Comparison of ENCODE assay signal across 16 cellular contexts in genomic region chr1:203143671-203144070, GRCh38. TPM values are rescaled to one million over a fixed set of nuclear protein-coding genes. Genes with fewer than 3 reads are reported as not detected.
"Had no signal": no experiment of that assay in that cellular context is flagged by ENCODE, and none has a peak within 500 bp of the region (broad histone marks: within the 10 kb centered on the region; RNA-seq: fewer than 3 reads in every experiment).

No MANE protein-coding gene starts in this region.

- H3K27me3 Mint-ChIP-seq: activated CD8-positive, alpha-beta T cell treated with anti-CD3 and anti-CD28 coated beads for 36 hours; activated naive CD8-positive, alpha-beta T cell treated with anti-CD3 and anti-CD28 coated beads, Interleukin-2, amount 10 ng/mL, durations not matched to agents 7 days and 5 days had no signal

- ATAC-seq: activated CD8-positive, alpha-beta T cell treated with anti-CD3 and anti-CD28 coated beads for 36 hours; activated T-cell treated with anti-CD3 and anti-CD28 coated beads, Interleukin-2, amount 50 U/mL, for 72 hours; T-cell had no signal

- H3K4me1 ChIP-seq: transverse colon had no signal

- H3K4me3 Mint-ChIP-seq: activated CD8-positive, alpha-beta T cell treated with anti-CD3 and anti-CD28 coated beads for 36 hours; activated naive CD8-positive, alpha-beta T cell treated with anti-CD3 and anti-CD28 coated beads, Interleukin-2, amount 10 ng/mL, durations not matched to agents 7 days and 5 days; activated T-cell treated with anti-CD3 and anti-CD28 coated beads, Interleukin-2, amount 50 U/mL, for 72 hours; dendritic cell treated with granulocyte-macrophage colony-stimulating factor and Interleukin-4, amounts not matched to agents 40 ng/mL and 50 ng/mL, for 4 days; immature natural killer cell; T-cell had no signal

- H3K36me3 Mint-ChIP-seq: activated naive CD8-positive, alpha-beta T cell treated with anti-CD3 and anti-CD28 coated beads, Interleukin-2, amount 10 ng/mL, durations not matched to agents 7 days and 5 days; immature natural killer cell had no signal

- DNase-seq: activated CD4-positive, alpha-beta T cell treated with anti-CD3 and anti-CD28 coated beads for 4 hours; activated CD8-positive, alpha-beta memory T cell treated with anti-CD3 and anti-CD28 coated beads, Interleukin-2, amount 50 U/mL, for 4 hours; activated CD8-positive, alpha-beta T cell treated with anti-CD3 and anti-CD28 coated beads for 36 hours; activated naive CD8-positive, alpha-beta T cell treated with anti-CD3 and anti-CD28 coated beads, Interleukin-2, amount 10 ng/mL, durations not matched to agents 7 days and 5 days; activated T-cell treated with anti-CD3 and anti-CD28 coated beads, Interleukin-2, amount 50 U/mL, for 72 hours; central memory CD4-positive, alpha-beta T cell; immature natural killer cell; ovary; stimulated activated CD4-positive, alpha-beta T cell treated with anti-CD3 and anti-CD28 coated beads, Interleukin-4, amount 100 ng/mL, for 4 hours; T-cell; transverse colon had no signal

- H3K27ac Mint-ChIP-seq: activated CD8-positive, alpha-beta T cell treated with anti-CD3 and anti-CD28 coated beads for 36 hours; activated naive CD8-positive, alpha-beta T cell treated with anti-CD3 and anti-CD28 coated beads, Interleukin-2, amount 10 ng/mL, durations not matched to agents 7 days and 5 days; activated T-cell treated with anti-CD3 and anti-CD28 coated beads, Interleukin-2, amount 50 U/mL, for 72 hours; dendritic cell treated with granulocyte-macrophage colony-stimulating factor and Interleukin-4, amounts not matched to agents 40 ng/mL and 50 ng/mL, for 4 days; immature natural killer cell; T-cell had no signal

- H3K9me3 Mint-ChIP-seq: activated CD8-positive, alpha-beta T cell treated with anti-CD3 and anti-CD28 coated beads for 36 hours; activated naive CD8-positive, alpha-beta T cell treated with anti-CD3 and anti-CD28 coated beads, Interleukin-2, amount 10 ng/mL, durations not matched to agents 7 days and 5 days; activated T-cell treated with anti-CD3 and anti-CD28 coated beads, Interleukin-2, amount 50 U/mL, for 72 hours; dendritic cell treated with granulocyte-macrophage colony-stimulating factor and Interleukin-4, amounts not matched to agents 40 ng/mL and 50 ng/mL, for 4 days had no signal

- H3K9me3 ChIP-seq: ovary, transverse colon had no signal

- H3K27ac ChIP-seq: ovary, transverse colon had no signal

- H3K36me3 ChIP-seq: ovary, transverse colon had no signal

- H3K4me3 ChIP-seq: ovary, transverse colon had no signal

- H3K27me3 ChIP-seq: ovary, transverse colon had no signal

- H3K4me1 Mint-ChIP-seq: activated naive CD8-positive, alpha-beta T cell treated with anti-CD3 and anti-CD28 coated beads, Interleukin-2, amount 10 ng/mL, durations not matched to agents 7 days and 5 days; immature natural killer cell; T-cell had no signal

RNA-seq across cellular contexts. Expression of gene ADORA1, which starts 16.1 kb away (rescaled TPM):
- total RNA-seq: activated CD8-positive, alpha-beta T cell treated with anti-CD3 and anti-CD28 coated beads for 36 hours; activated naive CD8-positive, alpha-beta T cell treated with anti-CD3 and anti-CD28 coated beads, Interleukin-2, amount 10 ng/mL, durations not matched to agents 7 days and 5 days; activated T-cell treated with anti-CD3 and anti-CD28 coated beads, Interleukin-2, amount 50 U/mL, for 72 hours; glomerular endothelial cell; T-cell had no signal

RNA-seq across cellular contexts. Expression of gene MYBPH, which starts 32.0 kb away (rescaled TPM):
- total RNA-seq: activated CD8-positive, alpha-beta T cell treated with anti-CD3 and anti-CD28 coated beads for 36 hours; activated naive CD8-positive, alpha-beta T cell treated with anti-CD3 and anti-CD28 coated beads, Interleukin-2, amount 10 ng/mL, durations not matched to agents 7 days and 5 days; activated T-cell treated with anti-CD3 and anti-CD28 coated beads, Interleukin-2, amount 50 U/mL, for 72 hours; aorta; glomerular endothelial cell; renal cortical epithelial cell; SK-MEL-5; T-cell; transverse colon had no signal

RNA-seq across cellular contexts. Expression of gene CHI3L1, which starts 42.8 kb away (rescaled TPM):
- total RNA-seq: activated CD8-positive, alpha-beta T cell treated with anti-CD3 and anti-CD28 coated beads for 36 hours; activated T-cell treated with anti-CD3 and anti-CD28 coated beads, Interleukin-2, amount 50 U/mL, for 72 hours had no signal

RNA-seq across cellular contexts. Expression of gene MYOG, which starts 57.9 kb away (rescaled TPM):
- total RNA-seq: activated CD8-positive, alpha-beta T cell treated with anti-CD3 and anti-CD28 coated beads for 36 hours; activated naive CD8-positive, alpha-beta T cell treated with anti-CD3 and anti-CD28 coated beads, Interleukin-2, amount 10 ng/mL, durations not matched to agents 7 days and 5 days; activated T-cell treated with anti-CD3 and anti-CD28 coated beads, Interleukin-2, amount 50 U/mL, for 72 hours; aorta; glomerular endothelial cell; ovary; renal cortical epithelial cell; SK-MEL-5; T-cell; transverse colon had no signal
